Comparison of ENCODE assay signal across 1 cellular context in the genomic region with DNA sequence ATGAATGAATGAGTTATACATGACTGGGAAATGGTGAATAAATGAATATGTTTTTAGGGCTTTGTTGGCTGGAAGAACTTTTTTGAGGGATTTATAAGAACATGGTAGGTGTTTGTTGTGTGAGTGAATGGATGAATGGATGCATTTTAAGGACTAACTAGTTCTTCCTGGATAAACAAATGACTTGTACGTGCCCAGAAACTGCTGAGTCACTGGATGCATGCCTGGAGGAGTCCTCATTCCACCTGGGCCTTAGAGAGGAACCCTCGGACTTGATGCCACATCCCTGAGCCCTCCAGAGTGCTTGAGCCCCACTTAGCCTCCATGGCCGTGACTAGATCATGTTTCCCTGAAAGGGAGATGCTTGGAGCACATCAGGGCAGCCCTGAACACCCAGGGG.
TF ChIP-seq lines count a peak whose summit lies in the region.

No MANE protein-coding gene starts in this region.

TF ChIP-seq in GM23338, 12 proteins besides CTCF, POLR2A, EP300 and RAD21 (continued from another document):
- TF ChIP-seq, protein P1, sequence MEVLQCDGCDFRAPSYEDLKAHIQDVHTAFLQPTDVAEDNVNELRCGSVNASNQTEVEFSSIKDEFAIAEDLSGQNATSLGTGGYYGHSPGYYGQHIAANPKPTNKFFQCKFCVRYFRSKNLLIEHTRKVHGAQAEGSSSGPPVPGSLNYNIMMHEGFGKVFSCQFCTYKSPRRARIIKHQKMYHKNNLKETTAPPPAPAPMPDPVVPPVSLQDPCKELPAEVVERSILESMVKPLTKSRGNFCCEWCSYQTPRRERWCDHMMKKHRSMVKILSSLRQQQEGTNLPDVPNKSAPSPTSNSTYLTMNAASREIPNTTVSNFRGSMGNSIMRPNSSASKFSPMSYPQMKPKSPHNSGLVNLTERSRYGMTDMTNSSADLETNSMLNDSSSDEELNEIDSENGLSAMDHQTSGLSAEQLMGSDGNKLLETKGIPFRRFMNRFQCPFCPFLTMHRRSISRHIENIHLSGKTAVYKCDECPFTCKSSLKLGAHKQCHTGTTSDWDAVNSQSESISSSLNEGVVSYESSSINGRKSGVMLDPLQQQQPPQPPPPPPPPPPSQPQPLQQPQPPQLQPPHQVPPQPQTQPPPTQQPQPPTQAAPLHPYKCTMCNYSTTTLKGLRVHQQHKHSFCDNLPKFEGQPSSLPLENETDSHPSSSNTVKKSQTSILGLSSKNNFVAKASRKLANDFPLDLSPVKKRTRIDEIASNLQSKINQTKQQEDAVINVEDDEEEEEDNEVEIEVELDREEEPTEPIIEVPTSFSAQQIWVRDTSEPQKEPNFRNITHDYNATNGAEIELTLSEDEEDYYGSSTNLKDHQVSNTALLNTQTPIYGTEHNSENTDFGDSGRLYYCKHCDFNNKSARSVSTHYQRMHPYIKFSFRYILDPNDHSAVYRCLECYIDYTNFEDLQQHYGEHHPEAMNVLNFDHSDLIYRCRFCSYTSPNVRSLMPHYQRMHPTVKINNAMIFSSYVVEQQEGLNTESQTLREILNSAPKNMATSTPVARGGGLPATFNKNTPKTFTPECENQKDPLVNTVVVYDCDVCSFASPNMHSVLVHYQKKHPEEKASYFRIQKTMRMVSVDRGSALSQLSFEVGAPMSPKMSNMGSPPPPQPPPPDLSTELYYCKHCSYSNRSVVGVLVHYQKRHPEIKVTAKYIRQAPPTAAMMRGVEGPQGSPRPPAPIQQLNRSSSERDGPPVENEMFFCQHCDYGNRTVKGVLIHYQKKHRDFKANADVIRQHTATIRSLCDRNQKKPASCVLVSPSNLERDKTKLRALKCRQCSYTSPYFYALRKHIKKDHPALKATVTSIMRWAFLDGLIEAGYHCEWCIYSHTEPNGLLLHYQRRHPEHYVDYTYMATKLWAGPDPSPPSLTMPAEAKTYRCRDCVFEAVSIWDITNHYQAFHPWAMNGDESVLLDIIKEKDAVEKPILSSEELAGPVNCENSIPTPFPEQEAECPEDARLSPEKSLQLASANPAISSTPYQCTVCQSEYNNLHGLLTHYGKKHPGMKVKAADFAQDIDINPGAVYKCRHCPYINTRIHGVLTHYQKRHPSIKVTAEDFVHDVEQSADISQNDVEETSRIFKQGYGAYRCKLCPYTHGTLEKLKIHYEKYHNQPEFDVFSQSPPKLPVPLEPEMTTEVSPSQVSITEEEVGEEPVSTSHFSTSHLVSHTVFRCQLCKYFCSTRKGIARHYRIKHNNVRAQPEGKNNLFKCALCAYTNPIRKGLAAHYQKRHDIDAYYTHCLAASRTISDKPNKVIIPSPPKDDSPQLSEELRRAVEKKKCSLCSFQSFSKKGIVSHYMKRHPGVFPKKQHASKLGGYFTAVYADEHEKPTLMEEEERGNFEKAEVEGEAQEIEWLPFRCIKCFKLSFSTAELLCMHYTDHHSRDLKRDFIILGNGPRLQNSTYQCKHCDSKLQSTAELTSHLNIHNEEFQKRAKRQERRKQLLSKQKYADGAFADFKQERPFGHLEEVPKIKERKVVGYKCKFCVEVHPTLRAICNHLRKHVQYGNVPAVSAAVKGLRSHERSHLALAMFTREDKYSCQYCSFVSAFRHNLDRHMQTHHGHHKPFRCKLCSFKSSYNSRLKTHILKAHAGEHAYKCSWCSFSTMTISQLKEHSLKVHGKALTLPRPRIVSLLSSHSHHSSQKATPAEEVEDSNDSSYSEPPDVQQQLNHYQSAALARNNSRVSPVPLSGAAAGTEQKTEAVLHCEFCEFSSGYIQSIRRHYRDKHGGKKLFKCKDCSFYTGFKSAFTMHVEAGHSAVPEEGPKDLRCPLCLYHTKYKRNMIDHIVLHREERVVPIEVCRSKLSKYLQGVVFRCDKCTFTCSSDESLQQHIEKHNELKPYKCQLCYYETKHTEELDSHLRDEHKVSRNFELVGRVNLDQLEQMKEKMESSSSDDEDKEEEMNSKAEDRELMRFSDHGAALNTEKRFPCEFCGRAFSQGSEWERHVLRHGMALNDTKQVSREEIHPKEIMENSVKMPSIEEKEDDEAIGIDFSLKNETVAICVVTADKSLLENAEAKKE (CRISPR knock-in tag; IDR thresholded peaks at IDR 0.05) = no peak
